In genomic region chr3:12775970-12776369, GRCh38 we compare ENCODE assay signal across 15 cellular contexts. TPM values are rescaled to one million over a fixed set of nuclear protein-coding genes. Genes with fewer than 3 reads are reported as not detected.
DNase-seq lines count a peak whose midpoint lies in the region; ATAC-seq, FAIRE-seq and TF ChIP-seq lines count a peak whose summit lies in the region.
"Not testable (repeated sequence)": the region's sequence is repeated elsewhere in the genome, so short reads cannot be mapped to it uniquely, and the experiment has no call there.
"Had no signal": no experiment of that assay in that cellular context is flagged by ENCODE, and none has a peak within 500 bp of the region (broad histone marks: within the 10 kb centered on the region; RNA-seq: fewer than 3 reads in every experiment).

No MANE protein-coding gene starts in this region.

- DNase-seq in A549 (ENCODE audit: low read depth in 1 of 2, low spot score in 1 of 2); K562 (ENCODE audit: extremely low read depth in 1 of 4, low spot score in 3 of 4): not testable (repeated sequence)

- not testable (repeated sequence) for H3K9me1 ChIP-seq in K562 (ENCODE audit: control insufficient read depth, insufficient read depth, low read length)

- not testable (repeated sequence) for H3K27ac ChIP-seq in A549; HEK293 (ENCODE audit: extremely low read depth, low read depth, low read length); K562 (ENCODE audit: extremely low read depth, low read depth, low read length)

- CTCF ChIA-PET in A549 (lab: Yijun Ruan, JAX) = interaction anchor here (0.5 to 3.0 kb wide), 6 partner anchors 8 to 641 kb away, joined by 3 to 13 read pairs (median 3); partner anchors contain the start of gene CAND2
- CTCF ChIA-PET in HEK293 (lab: Yijun Ruan, JAX); K562 (lab: Yijun Ruan, JAX; ENCODE audit: low intra/inter-chr PET ratio): not testable (repeated sequence)

- not testable (repeated sequence) for H3K36me3 ChIP-seq in HEK293 (ENCODE audit: control insufficient read depth in 2 of 2, insufficient read depth in 1 of 2, low read length in 2 of 2); K562 (ENCODE audit: control insufficient read depth, insufficient read depth, low read length)

- intact Hi-C loops in K562 (cut with micrococcal nuclease) = not testable (repeated sequence)

- not testable (repeated sequence) for H3K9me3 ChIP-seq in A549; HEK293 (ENCODE audit: control insufficient read depth, insufficient read depth, low read depth, low read length); K562 (replicated peaks; ENCODE audit: control insufficient read depth, insufficient read depth, low read depth, low read length)

- TF ChIP-seq RAD21 in A549 (conservative IDR thresholded peaks at IDR 0.05 in 1 of 2, IDR thresholded peaks at IDR 0.05 in 1 of 2); K562 (CRISPR knock-in tag; conservative IDR thresholded peaks at IDR 0.05 in 1 of 2, IDR thresholded peaks at IDR 0.05 in 1 of 2): not testable (repeated sequence)

- not testable (repeated sequence) for BruUV-seq in K562 (replicated peaks; lab: Mats Ljungman, UMichigan)

- WGBS in A549 (ENCODE audit: missing lambda C conversion rate) = 43% methylated on average over 6 of the region's 6 CpGs
- 9% methylated on average over 6 of the region's 6 CpGs for WGBS in K562 (ENCODE audit: insufficient coverage, low coverage, missing lambda C conversion rate)

- H3K4me3 ChIP-seq in A549; HEK293 (ENCODE audit: low read depth, low read length); K562: not testable (repeated sequence)

- H4K20me1 ChIP-seq in K562 (replicated peaks; ENCODE audit: control insufficient read depth, insufficient read depth, low read length) = not testable (repeated sequence)

- not testable (repeated sequence) for ATAC-seq in A549, K562

- not testable (repeated sequence) for H3K4me2 ChIP-seq in A549; K562 (ENCODE audit: insufficient read depth, low read length)

- TF ChIP-seq POLR2A in A549 (IDR thresholded peaks at IDR 0.05; ENCODE audit: low read length); K562 (conservative IDR thresholded peaks at IDR 0.05): not testable (repeated sequence)

- in situ Hi-C loops in K562 (cut with MboI) = not testable (repeated sequence)

- TF ChIP-seq EP300 in A549 (IDR thresholded peaks at IDR 0.05); K562 (IDR thresholded peaks at IDR 0.05; ENCODE audit: low read length): not testable (repeated sequence)

- H3K4me1 ChIP-seq in A549; HEK293 (ENCODE audit: control insufficient read depth, insufficient read depth, low read length); K562 (replicated peaks in 1 of 2; ENCODE audit: control insufficient read depth in 2 of 2, insufficient read depth in 2 of 2, low read length in 2 of 2): not testable (repeated sequence)

- POLR2A ChIA-PET in A549 (lab: Yijun Ruan, JAX); K562 (lab: Yijun Ruan, JAX): not testable (repeated sequence)
- POLR2A ChIA-PET in HEK293 (lab: Yijun Ruan, JAX) = interaction anchor here (0.7 kb wide), 1 partner anchor 893 kb away, joined by 3 read pairs; no protein-coding TSS in a partner anchor

- H3K9ac ChIP-seq in K562 (ENCODE audit: insufficient read depth in 1 of 2, low read depth in 2 of 2, low read length in 2 of 2) = not testable (repeated sequence)

- H3K79me2 ChIP-seq in K562 (ENCODE audit: control insufficient read depth, insufficient read depth, low read length) = not testable (repeated sequence)

- peaks cover 9 to 20% of the 10 kb centered on the region in 2 experiments for H3K27me3 ChIP-seq in K562 (ENCODE audit: control insufficient read depth in 2 of 2, insufficient read depth in 2 of 2, low read length in 2 of 2)

- not testable (repeated sequence) for FAIRE-seq in A549 (lab: Jason Lieb, UNC); K562 (lab: Jason Lieb, UNC)

- H2AFZ ChIP-seq in K562 (ENCODE audit: low read depth, low read length) = not testable (repeated sequence)

- not testable (repeated sequence) for TF ChIP-seq CTCF in A549 (IDR thresholded peaks at IDR 0.05); HEK293 (tag by site-specific recombination; IDR thresholded peaks at IDR 0.05); K562 (IDR thresholded peaks at IDR 0.05 in 2 of 3, conservative IDR thresholded peaks at IDR 0.05 in 1 of 3; ENCODE audit: insufficient read depth in 2 of 3, low read depth in 1 of 3, low read length in 3 of 3)

TF ChIP-seq in A549, 52 proteins besides CTCF, POLR2A, EP300 and RAD21:
- TF ChIP-seq ZFP36 (IDR thresholded peaks at IDR 0.05; ENCODE audit: borderline replicate concordance, partially characterized antibody) = peak; percentile 15

TF ChIP-seq in HEK293, 187 proteins besides CTCF, POLR2A, EP300 and RAD21:
- TF ChIP-seq PRDM1 (tag by site-specific recombination; IDR thresholded peaks at IDR 0.05) = peak; percentile 60; the same call in 1 of the 2 replicates

TF ChIP-seq in K562, 482 proteins besides CTCF, POLR2A, EP300 and RAD21:
- peak; percentile 81 for TF ChIP-seq ZFP36 (IDR thresholded peaks at IDR 0.05; ENCODE audit: low read depth, low read length, partially characterized antibody)
- peak in 1 of 2 experiments; percentile 48; a peak in 2 of 4 replicates for TF ChIP-seq TRIM24 (IDR thresholded peaks at IDR 0.05)
- peak; percentile 13 for TF ChIP-seq RBM25 (IDR thresholded peaks at IDR 0.05; ENCODE audit: low read depth, low read length, severe bottlenecking)

RNA-seq across cellular contexts. Expression of gene TMEM40, which starts 16.9 kb away (rescaled TPM):
- 0.13 and 0.32 TPM in 2 replicates for polyA plus RNA-seq in A549 (2011; rRNA removed)
- polyA plus RNA-seq in A549 (2012; cell fraction: cytosol; rRNA removed) = 0.29 and 0.38 TPM in 2 replicates
- 0.05 and 0.16 TPM in 2 replicates for polyA plus RNA-seq in A549 (2012; cell fraction: nucleus; rRNA removed)
- 0.07 to 0.42 TPM (median 0.18 TPM) in 3 replicates for polyA plus RNA-seq in A549 (2017; fragmentation: RNase III; extraction: RNeasy Plus Mini Kit Qiagen cat#74134 plus additional on column Dnase treatment)
- 1.1 TPM in 1 of 2 replicates, not detected in the other for polyA minus RNA-seq in A549 (2011; rRNA and poly(A)+ RNA removed)
- total RNA-seq in K562 (2011; cell fraction: chromatin; rRNA removed; ENCODE audit: low replicate concordance) = not detected in 2 replicates
- not detected in 2 replicates for total RNA-seq in K562 (2011; cell fraction: nucleolus; rRNA removed)
- total RNA-seq in K562 (2011; cell fraction: nucleoplasm; rRNA removed) = not detected in 2 replicates
- not detected in 2 replicates for total RNA-seq in K562 (2014; rRNA removed)
- not detected in 2 replicates for total RNA-seq in K562 (2014; rRNA removed; fragmentation: Illumina TruSeq; extraction: Trizol)
- not detected in 2 replicates for total RNA-seq in K562 (2015; rRNA removed; fragmentation: Illumina TruSeq; extraction: Trizol)
- total RNA-seq in K562 (2021) = not detected in 2 replicates
- 0.31 TPM in 1 of 2 replicates, not detected in the other for polyA plus RNA-seq in K562 (2011; rRNA removed)
- not detected in 2 replicates for polyA plus RNA-seq in K562 (2011; cell fraction: cytosol; rRNA removed)
- not detected in 2 replicates for polyA plus RNA-seq in K562 (2011; cell fraction: nucleus; rRNA removed)
- polyA plus RNA-seq in K562 (2012) = not detected in 2 replicates
- polyA plus RNA-seq in K562 (2014; fragmentation: Illumina TruSeq; extraction: Trizol) = not detected in 2 replicates
- under 1 TPM; 0.11 to 0.14 TPM for polyA plus RNA-seq in K562 (2014; fragmentation: Nextera tagmentation; extraction: Ambion mirVana)
- polyA plus RNA-seq in K562 (2014; rRNA removed) = not detected in 2 replicates
- not detected in 2 replicates for polyA minus RNA-seq in K562 (2011; rRNA and poly(A)+ RNA removed)
- polyA minus RNA-seq in K562 (2011; cell fraction: cytosol; rRNA and poly(A)+ RNA removed) = not detected in 2 replicates
- not detected in 2 replicates for polyA minus RNA-seq in K562 (2011; cell fraction: nucleus; rRNA and poly(A)+ RNA removed)
- total RNA-seq: A172; A673; B cell; CD4-positive, alpha-beta memory T cell; CD4-positive, alpha-beta T cell; CD8-positive, alpha-beta memory T cell; CD8-positive, alpha-beta T cell; Daoy had no signal
- polyA plus RNA-seq: CD4-positive, alpha-beta memory T cell; CD4-positive, CD25-positive, alpha-beta regulatory T cell; CD8-positive, alpha-beta memory T cell had no signal

RNA-seq across cellular contexts. Expression of gene CAND2, which starts 20.5 kb away (rescaled TPM):
- polyA plus RNA-seq in A549 (2011; rRNA removed) (0.72 and 0.91 TPM in 2 replicates), A549 (2017; fragmentation: RNase III; extraction: RNeasy Plus Mini Kit Qiagen cat#74134 plus additional on column Dnase treatment) (0.67 to 1.0 TPM (median 0.84 TPM) in 3 replicates), K562 (2011; rRNA removed) (4.6 and 5.0 TPM in 2 replicates), K562 (2014; fragmentation: Illumina TruSeq; extraction: Trizol) (4.2 and 6.5 TPM in 2 replicates), K562 (2014; fragmentation: Nextera tagmentation; extraction: Ambion mirVana) (1 to 10 TPM in 1 of 2 experiments, under 1 TPM in 1; 0.91 to 1.4 TPM), K562 (2014; rRNA removed) (7.6 and 7.7 TPM in 2 replicates)
- 0.79 and 1.1 TPM in 2 replicates for polyA plus RNA-seq in A549 (2012; cell fraction: cytosol; rRNA removed)
- 2.3 and 3.1 TPM in 2 replicates for polyA plus RNA-seq in A549 (2012; cell fraction: nucleus; rRNA removed)
- 1.4 and 4.9 TPM in 2 replicates for polyA minus RNA-seq in A549 (2011; rRNA and poly(A)+ RNA removed)
- total RNA-seq in K562 (2011; cell fraction: chromatin; rRNA removed; ENCODE audit: low replicate concordance) = 16.3 and 50.5 TPM in 2 replicates
- 28.2 and 28.5 TPM in 2 replicates for total RNA-seq in K562 (2011; cell fraction: nucleolus; rRNA removed)
- total RNA-seq in K562 (2011; cell fraction: nucleoplasm; rRNA removed) = 14.7 and 16.9 TPM in 2 replicates
- total RNA-seq in K562 (2014; rRNA removed) (6.4 and 7.8 TPM in 2 replicates), K562 (2014; rRNA removed; fragmentation: Illumina TruSeq; extraction: Trizol) (2.5 and 3.1 TPM in 2 replicates), K562 (2015; rRNA removed; fragmentation: Illumina TruSeq; extraction: Trizol) (4.3 and 4.9 TPM in 2 replicates), K562 (2021) (14.2 and 14.9 TPM in 2 replicates)
- 3.2 and 10.0 TPM in 2 replicates for polyA plus RNA-seq in K562 (2011; cell fraction: cytosol; rRNA removed)
- 10.2 and 21.2 TPM in 2 replicates for polyA plus RNA-seq in K562 (2011; cell fraction: nucleus; rRNA removed)
- polyA plus RNA-seq in K562 (2012) = 6.1 and 10.3 TPM in 2 replicates
- 3.8 and 8.1 TPM in 2 replicates for polyA minus RNA-seq in K562 (2011; rRNA and poly(A)+ RNA removed)
- 7.7 and 7.8 TPM in 2 replicates for polyA minus RNA-seq in K562 (2011; cell fraction: cytosol; rRNA and poly(A)+ RNA removed)
- 10.2 and 10.9 TPM in 2 replicates for polyA minus RNA-seq in K562 (2011; cell fraction: nucleus; rRNA and poly(A)+ RNA removed)
- total RNA-seq: Caco-2, Calu3 had no signal
- polyA plus RNA-seq: CD14-positive monocyte had no signal
